9 cellular contexts compared by ENCODE assay signal in genomic region chr4:168917150-168917779, GRCh38.
A peak's percentile ranks its signal among the peaks of the same experiment; 100 is the strongest.
DNase-seq lines count a peak whose midpoint lies in the region; ATAC-seq and TF ChIP-seq lines count a peak whose summit lies in the region.
"Had no signal": no experiment of that assay in that cellular context is flagged by ENCODE, and none has a peak within 500 bp of the region (broad histone marks: within the 10 kb centered on the region; RNA-seq: fewer than 3 reads in every experiment).

No MANE protein-coding gene starts in this region.

- ATAC-seq in activated T-helper 17 cell treated with anti-CD3 and anti-CD28 coated beads, Interleukin-2, amount 50 U/mL, for 72 hours (replicated peaks), result no peak
- no peak for ATAC-seq in HG03025 (IDR thresholded peaks at IDR 0.05; ENCODE audit: low FRiP score, unreplicated experiment)

- H3K27me3 Mint-ChIP-seq in activated T-helper 17 cell treated with anti-CD3 and anti-CD28 coated beads, Interleukin-2, amount 50 U/mL, for 72 hours, result no peaks in the 10 kb centered on the region
- H3K27me3 Mint-ChIP-seq: central memory CD8-positive, alpha-beta T cell had no signal

- peak; percentile 31 for DNase-seq in A172 (ENCODE audit: low spot score)
- peak; percentile 25 for DNase-seq in NCI-H2227 treated with DMSO at 0.1 percent for 48 hours (lab: John Stamatoyannopoulos, UW)
- DNase-seq in choroid plexus epithelial cell (ENCODE audit: low read depth), result peak; percentile 76
- peak; percentile 61 for DNase-seq in myocyte (ENCODE audit: low read depth)
- no peak for DNase-seq in stimulated activated naive CD4-positive, alpha-beta T cell treated with Interleukin-2 at 50 U/mL for 16 hours (lab: John Stamatoyannopoulos, UW)

- peak; percentile 34; the same call in 1 of the 3 replicates for TF ChIP-seq CTCF in GM12872 (IDR thresholded peaks at IDR 0.05; ENCODE audit: insufficient read depth, low read depth, low read length)
- peak; percentile 52 for TF ChIP-seq CTCF in choroid plexus epithelial cell (conservative IDR thresholded peaks at IDR 0.05; ENCODE audit: low read depth, low read length)

- H3K36me3 Mint-ChIP-seq in activated T-helper 17 cell treated with anti-CD3 and anti-CD28 coated beads, Interleukin-2, amount 50 U/mL, for 72 hours (ENCODE audit: low read depth), result no peaks in the 10 kb centered on the region

- H3K9me3 Mint-ChIP-seq in activated T-helper 17 cell treated with anti-CD3 and anti-CD28 coated beads, Interleukin-2, amount 50 U/mL, for 72 hours, result no peaks in the 10 kb centered on the region
- H3K9me3 Mint-ChIP-seq: central memory CD8-positive, alpha-beta T cell had no signal

- no peaks in the 10 kb centered on the region for H3K4me1 Mint-ChIP-seq in activated T-helper 17 cell treated with anti-CD3 and anti-CD28 coated beads, Interleukin-2, amount 50 U/mL, for 72 hours
- H3K4me1 Mint-ChIP-seq: central memory CD8-positive, alpha-beta T cell had no signal

- no peak overlapping the region for H3K4me3 Mint-ChIP-seq in activated T-helper 17 cell treated with anti-CD3 and anti-CD28 coated beads, Interleukin-2, amount 50 U/mL, for 72 hours
- H3K4me3 Mint-ChIP-seq: central memory CD8-positive, alpha-beta T cell had no signal

- no peak overlapping the region for H3K4me3 ChIP-seq in choroid plexus epithelial cell (ENCODE audit: low read depth, low read length)

- H3K27ac Mint-ChIP-seq in activated T-helper 17 cell treated with anti-CD3 and anti-CD28 coated beads, Interleukin-2, amount 50 U/mL, for 72 hours, result no peak overlapping the region
